ENCODE assay signal across 9 cellular contexts in genomic region chr1:1782399-1783221, GRCh38. TPM values are rescaled to one million over a fixed set of nuclear protein-coding genes. Genes with fewer than 3 reads are reported as not detected.
DNase-seq lines count a peak whose midpoint lies in the region; ATAC-seq, FAIRE-seq and TF ChIP-seq lines count a peak whose summit lies in the region.
"Had no signal": no experiment of that assay in that cellular context is flagged by ENCODE, and none has a peak within 500 bp of the region (broad histone marks: within the 10 kb centered on the region; RNA-seq: fewer than 3 reads in every experiment).

No MANE protein-coding gene starts in this region.

- intact Hi-C loops in GM12878 (cut with micrococcal nuclease; ENCODE audit: unreplicated experiment): no loop called here

- H3K27ac ChIP-seq in GM12878 (ENCODE audit: control insufficient read depth, insufficient read depth): peak overlapping the region; percentile 57

- POLR2A ChIA-PET in GM12878 (lab: Charles Lee): interaction anchor here (0.5 kb wide), 1 partner anchor 8 kb away, joined by 5 read pairs; no protein-coding TSS in a partner anchor

- DNase-seq in DMS 273 (lab: John Stamatoyannopoulos, UW; ENCODE audit: unreplicated experiment): peak; percentile 42
- no peak for DNase-seq in DMS 273 treated with DMSO at 0.1 percent for 48 hours (lab: John Stamatoyannopoulos, UW)
- no peak for DNase-seq in NT2/D1 (ENCODE audit: low read depth, low spot score)
- no peak for DNase-seq in GM12878 (ENCODE audit: low read depth, low spot score)
- peak; percentile 62 for DNase-seq in islet precursor cell
- DNase-seq in stimulated activated CD8-positive, alpha-beta memory T cell treated with anti-CD3 and anti-CD28 coated beads, Interleukin-4, amount 100 ng/mL, for 48 hours: peak; percentile 44
- no peak for DNase-seq in NCI-H526 (lab: John Stamatoyannopoulos, UW)
- no peak for DNase-seq in cortex of kidney (lab: John Stamatoyannopoulos, UW)

- 27% methylated on average over 36 of the region's 36 CpGs for WGBS in GM12878 (ENCODE audit: insufficient coverage, insufficient replicate concordance, low lambda C conversion rate, missing lambda C conversion rate)

- peaks cover 29% of the 10 kb centered on the region for H3K36me3 ChIP-seq in NT2/D1 (ENCODE audit: insufficient read depth, insufficient read length, low read length)
- peaks cover 11 to 14% of the 10 kb centered on the region in 2 experiments; a peak in 3 of 4 replicates for H3K36me3 ChIP-seq in GM12878 (ENCODE audit: control insufficient read depth in 2 of 2, insufficient read depth in 2 of 2, low read length in 1 of 2)

- H3K4me1 ChIP-seq in NT2/D1 (ENCODE audit: insufficient read depth, insufficient read length) (peaks cover 21% of the 10 kb centered on the region), GM12878 (ENCODE audit: control insufficient read depth, insufficient read depth, low read length) (peaks cover 46% of the 10 kb centered on the region)

- no peaks in the 10 kb centered on the region for H4K20me1 ChIP-seq in GM12878 (ENCODE audit: control insufficient read depth, insufficient read depth)

- H3K9me3 ChIP-seq in NT2/D1 (ENCODE audit: insufficient read depth, low read length) (no peaks in the 10 kb centered on the region), GM12878 (replicated peaks; ENCODE audit: control insufficient read depth, insufficient read depth, low read length) (no peaks in the 10 kb centered on the region)

- peak; percentile 70 for FAIRE-seq in GM12878 (lab: Jason Lieb, UNC)
- FAIRE-seq: A204.1 had no signal

- TF ChIP-seq CTCF in GM12878 (IDR thresholded peaks at IDR 0.05 in 2 of 3, conservative IDR thresholded peaks at IDR 0.05 in 1 of 3; ENCODE audit: control insufficient read depth in 2 of 3, extremely low read depth in 1 of 3, insufficient read depth in 1 of 3, low read depth in 3 of 3, low read length in 3 of 3): no peak

- TF ChIP-seq EP300 in GM12878 (IDR thresholded peaks at IDR 0.05; ENCODE audit: borderline replicate concordance in 1 of 2, control insufficient read depth in 1 of 2, low read depth in 2 of 2, low read length in 2 of 2): no peak

- RAD21 ChIA-PET in GM12878 (lab: Charles Lee; ENCODE audit: unreplicated experiment): interaction anchor here (1.9 kb wide), 1 partner anchor 123 kb away, joined by 4 read pairs; no protein-coding TSS in a partner anchor

- SMC1A ChIA-PET in GM12878 (lab: Charles Lee; ENCODE audit: uncharacterized antibody, unreplicated experiment): no interaction called here

- H3K4me3 ChIP-seq in NT2/D1 (ENCODE audit: insufficient read length, low read depth) (no peak overlapping the region), GM12878 (peak overlapping the region; percentile 29; the same call in 1 of the 2 replicates)

- H3K9ac ChIP-seq in NT2/D1 (ENCODE audit: insufficient read length, low read depth) (peak overlapping the region; percentile 8), GM12878 (ENCODE audit: control insufficient read depth, insufficient read depth, low read length) (peak overlapping the region; percentile 51; the same call in 1 of the 2 replicates)

- in situ Hi-C loops in GM12878 (cut with MboI): loop anchor here (10.0 kb wide), 1 partner anchor 122 kb away; no protein-coding TSS in a partner anchor

- CTCF ChIA-PET in GM12878 (lab: Yijun Ruan, JAX): interaction anchor here (1.0 to 2.9 kb wide), 2 partner anchors 118 to 124 kb away, joined by 3 to 8 read pairs; no protein-coding TSS in a partner anchor

- no peaks in the 10 kb centered on the region for H3K27me3 ChIP-seq in NT2/D1 (ENCODE audit: insufficient read depth, insufficient read length)
- H3K27me3 ChIP-seq in GM12878 (replicated peaks in 1 of 2; ENCODE audit: control insufficient read depth in 2 of 2, insufficient read depth in 2 of 2, low read length in 1 of 2): no peaks in the 10 kb centered on the region

- ATAC-seq in GM12878: no peak; the same call in 2 of the 3 replicates

- H3K4me2 ChIP-seq in GM12878 (ENCODE audit: control insufficient read depth, insufficient read depth): peak overlapping the region; percentile 85

- peaks cover 7% of the 10 kb centered on the region for H3K79me2 ChIP-seq in GM12878 (ENCODE audit: control insufficient read depth, insufficient read depth, low read length)

- no TSS peak for BruUV-seq in GM12878 (replicated peaks; lab: Mats Ljungman, UMichigan)

- peak; percentile 62 for TF ChIP-seq POLR2A in GM12878 (IDR thresholded peaks at IDR 0.05; ENCODE audit: low read depth, low read length)

- TF ChIP-seq RAD21 in GM12878 (IDR thresholded peaks at IDR 0.05; ENCODE audit: insufficient read depth, low read depth, low read length): no peak

- H2AFZ ChIP-seq in GM12878 (ENCODE audit: control insufficient read depth, low read depth, low read length): no peak overlapping the region

TF ChIP-seq in GM12878, 131 proteins besides CTCF, POLR2A, EP300 and RAD21 (continues in another document):
- TF ChIP-seq ZNF622 (IDR thresholded peaks at IDR 0.05): no peak
- TF ChIP-seq IKZF1 (conservative IDR thresholded peaks at IDR 0.05): peak; percentile 56
- TF ChIP-seq E2F4 (IDR thresholded peaks at IDR 0.05; ENCODE audit: low read depth, low read length): no peak
- TF ChIP-seq ZNF217 (IDR thresholded peaks at IDR 0.05): no peak
- no peak for TF ChIP-seq HDGF (IDR thresholded peaks at IDR 0.05)
- TF ChIP-seq MYC (IDR thresholded peaks at IDR 0.05; ENCODE audit: insufficient read depth, insufficient read length, insufficient replicate concordance, low read length, severe bottlenecking): no peak
- no peak for TF ChIP-seq BMI1 (IDR thresholded peaks at IDR 0.05; ENCODE audit: borderline replicate concordance)
- TF ChIP-seq PKNOX1 (IDR thresholded peaks at IDR 0.05): no peak
- TF ChIP-seq SPI1 (IDR thresholded peaks at IDR 0.05; ENCODE audit: borderline replicate concordance, insufficient read depth, low read depth, low read length): peak; percentile 64; the same call in 1 of the 2 replicates
- no peak for TF ChIP-seq GABPA (IDR thresholded peaks at IDR 0.05; ENCODE audit: low read depth)

RNA-seq across cellular contexts. Expression of gene NADK, which starts 4.3 kb away (rescaled TPM):
- total RNA-seq in GM12878 (2013; cell fraction: nucleolus; rRNA removed): 113 and 124 TPM in 2 replicates
- 46.5 and 49.1 TPM in 2 replicates for total RNA-seq in GM12878 (2014; rRNA removed)
- 27.0 and 30.2 TPM in 2 replicates for total RNA-seq in GM12878 (2014; rRNA removed; fragmentation: Illumina TruSeq; extraction: Trizol)
- total RNA-seq in GM12878 (2021): 78.7 and 93.2 TPM in 2 replicates
- 36.7 TPM for polyA plus RNA-seq in GM12878 (2011; ENCODE audit: low read depth)
- 48.7 and 62.6 TPM in 2 replicates for polyA plus RNA-seq in GM12878 (2011; rRNA removed)
- polyA plus RNA-seq in GM12878 (2011; cell fraction: cytosol; rRNA removed): 72.7 and 78.2 TPM in 2 replicates
- 242 and 315 TPM in 2 replicates for polyA plus RNA-seq in GM12878 (2011; cell fraction: nucleus; rRNA removed)
- polyA plus RNA-seq in GM12878 (2012): 42.3 and 46.1 TPM in 2 replicates
- polyA plus RNA-seq in GM12878 (2014; fragmentation: Illumina TruSeq; extraction: Trizol): 10.6 and 32.9 TPM in 2 replicates
- 1 to 10 TPM; 1.1 to 3.6 TPM for polyA plus RNA-seq in GM12878 (2014; fragmentation: Nextera tagmentation; extraction: Ambion mirVana)
- 70.8 and 75.2 TPM in 2 replicates for polyA plus RNA-seq in GM12878 (2014; rRNA removed)
- polyA plus RNA-seq in GM12878 (2016; fragmentation: Nextera tagmentation; extraction: Ambion mirVana): 10 to 100 TPM; 44.6 to 60.6 TPM
- polyA minus RNA-seq in GM12878 (2011; rRNA and poly(A)+ RNA removed): 21.1 and 51.6 TPM in 2 replicates
- 29.9 and 30.3 TPM in 2 replicates for polyA minus RNA-seq in GM12878 (2011; cell fraction: cytosol; rRNA and poly(A)+ RNA removed)
- 39.2 and 54.4 TPM in 2 replicates for polyA minus RNA-seq in GM12878 (2011; cell fraction: nucleus; rRNA and poly(A)+ RNA removed)

RNA-seq across cellular contexts. Expression of gene CDK11A, which starts 58.5 kb away (rescaled TPM):
- total RNA-seq in GM12878 (2013; cell fraction: nucleolus; rRNA removed): 45.6 and 46.9 TPM in 2 replicates
- total RNA-seq in GM12878 (2014; rRNA removed): 19.3 and 29.4 TPM in 2 replicates
- 20.1 and 22.0 TPM in 2 replicates for total RNA-seq in GM12878 (2014; rRNA removed; fragmentation: Illumina TruSeq; extraction: Trizol)
- 37.0 and 46.0 TPM in 2 replicates for total RNA-seq in GM12878 (2021)
- 32.2 TPM for polyA plus RNA-seq in GM12878 (2011; ENCODE audit: low read depth)
- polyA plus RNA-seq in GM12878 (2011; rRNA removed): 3.6 and 7.4 TPM in 2 replicates
- 10.7 and 16.9 TPM in 2 replicates for polyA plus RNA-seq in GM12878 (2011; cell fraction: cytosol; rRNA removed)
- polyA plus RNA-seq in GM12878 (2011; cell fraction: nucleus; rRNA removed): 166 and 242 TPM in 2 replicates
- polyA plus RNA-seq in GM12878 (2012): 30.6 and 44.2 TPM in 2 replicates
- 20.1 and 30.0 TPM in 2 replicates for polyA plus RNA-seq in GM12878 (2014; fragmentation: Illumina TruSeq; extraction: Trizol)
- polyA plus RNA-seq in GM12878 (2014; fragmentation: Nextera tagmentation; extraction: Ambion mirVana): 1 to 10 TPM; 5.1 to 9.0 TPM
- 37.4 and 52.0 TPM in 2 replicates for polyA plus RNA-seq in GM12878 (2014; rRNA removed)
- 10 to 100 TPM; 24.0 to 27.8 TPM for polyA plus RNA-seq in GM12878 (2016; fragmentation: Nextera tagmentation; extraction: Ambion mirVana)
- polyA minus RNA-seq in GM12878 (2011; rRNA and poly(A)+ RNA removed): 9.1 and 11.0 TPM in 2 replicates
- polyA minus RNA-seq in GM12878 (2011; cell fraction: cytosol; rRNA and poly(A)+ RNA removed): 69.0 and 71.3 TPM in 2 replicates
- 23.5 and 39.3 TPM in 2 replicates for polyA minus RNA-seq in GM12878 (2011; cell fraction: nucleus; rRNA and poly(A)+ RNA removed)

Comparison
In these comparisons a context has a peak if more than half of its experiments do, and no peak if none do; other contexts are left out.
1. DNase-seq: peak in DMS 273 (single experiment), islet precursor cell (single experiment) and stimulated activated CD8-positive, alpha-beta memory T cell treated with anti-CD3 and anti-CD28 coated beads, Interleukin-4, amount 100 ng/mL, for 48 hours (single experiment); none in DMS 273 treated with DMSO at 0.1 percent for 48 hours (single experiment), NT2/D1 (single experiment), GM12878 (single experiment), NCI-H526 (0 of 2) and cortex of kidney (single experiment).